ENCODE assay signal across 8 cellular contexts in the genomic region with DNA sequence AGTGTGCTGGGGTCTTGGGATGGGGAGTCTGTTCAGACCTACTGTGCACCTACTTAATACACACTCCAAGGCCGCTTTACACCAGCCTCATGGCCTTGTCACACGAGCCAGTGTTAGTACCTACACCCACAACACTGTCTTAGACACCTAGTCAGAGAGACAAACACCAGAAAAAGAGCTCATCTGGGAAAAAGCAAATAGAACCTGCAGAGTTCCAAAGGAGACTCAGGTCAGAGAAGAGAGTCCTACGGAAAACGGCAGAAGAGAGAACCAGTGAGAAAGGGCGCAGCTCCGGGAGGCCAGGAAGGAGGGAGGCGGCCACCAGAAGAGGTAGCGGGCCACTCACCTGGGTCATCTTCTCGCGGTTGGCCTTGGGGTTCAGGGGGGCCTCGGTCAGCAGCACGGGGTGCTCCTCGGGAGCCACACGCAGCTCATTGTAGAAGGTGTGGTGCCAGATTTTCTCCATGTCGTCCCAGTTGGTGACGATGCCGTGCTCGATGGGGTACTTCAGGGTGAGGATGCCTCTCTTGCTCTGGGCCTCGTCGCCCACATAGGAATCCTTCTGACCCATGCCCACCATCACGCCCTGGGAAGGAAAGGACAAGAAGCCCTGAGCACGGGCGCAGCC. TPM values are rescaled to one million over a fixed set of nuclear protein-coding genes. Genes with fewer than 3 reads are reported as not detected.
DNase-seq lines count a peak whose midpoint lies in the region; ATAC-seq and TF ChIP-seq lines count a peak whose summit lies in the region.

No MANE protein-coding gene starts in this region.

- peaks cover 72% of the 10 kb centered on the region for H3K36me3 Mint-ChIP-seq in MCF 10A (ENCODE audit: insufficient read depth, unreplicated experiment)

- H3K9me3 ChIP-seq in heart left ventricle (no peaks in the 10 kb centered on the region), mesenchymal stem cell (ENCODE audit: control insufficient read depth, low read length) (no peaks in the 10 kb centered on the region), vagina (no peaks in the 10 kb centered on the region)

- POLR2A ChIA-PET in MCF 10A (lab: Yijun Ruan, JAX), result interaction anchor here (0.7 to 1.4 kb wide), 7 partner anchors 19 to 149 kb away, joined by 3 to 5 read pairs (median 4); no protein-coding TSS in a partner anchor

- H3K4me2 ChIP-seq in mesenchymal stem cell (ENCODE audit: low read length, poor library complexity, severe bottlenecking), result peak overlapping the region; percentile 78

- peak overlapping the region; percentile 91 for H3K27ac Mint-ChIP-seq in MCF 10A (ENCODE audit: low read depth, unreplicated experiment)

- H2BK120ac ChIP-seq in mesenchymal stem cell (ENCODE audit: low read depth, low read length), result no peak overlapping the region

- no peak for TF ChIP-seq CTCF in heart left ventricle (IDR thresholded peaks at IDR 0.05)
- no peak for TF ChIP-seq CTCF in MCF 10A (IDR thresholded peaks at IDR 0.05; ENCODE audit: unreplicated experiment)
- TF ChIP-seq CTCF in vagina (IDR thresholded peaks at IDR 0.05), result no peak

- peak in 2 of 5 donors; percentile 33 to 44 for DNase-seq in heart left ventricle
- DNase-seq in cardiac septum (ENCODE audit: low spot score), result no peak
- DNase-seq in MCF 10A (ENCODE audit: unreplicated experiment), result no peak
- peak; percentile 34 for DNase-seq in mesenchymal stem cell
- DNase-seq in vagina (ENCODE audit: extremely low spot score in 2 of 2), result no peak
- DNase-seq in SIG-M5 treated with dmso at 0.1 percent for 504 hours (lab: John Stamatoyannopoulos, UW; ENCODE audit: unreplicated experiment), result no peak
- no peak for DNase-seq in putamen (ENCODE audit: low spot score)

- CTCF ChIA-PET in MCF 10A (lab: Yijun Ruan, JAX), result interaction anchor here (0.6 to 2.1 kb wide), 11 partner anchors 13 to 166 kb away, joined by 3 to 9 read pairs (median 4); no protein-coding TSS in a partner anchor

- no peak overlapping the region for H2AFZ ChIP-seq in mesenchymal stem cell (ENCODE audit: low read depth, low read length)

- peak overlapping the region; percentile 83 to 90 for H3K23ac ChIP-seq in mesenchymal stem cell (ENCODE audit: low read length in 2 of 2)

- peaks cover 22 to 54% (median 45%) of the 10 kb centered on the region in 9 donors for H3K36me3 ChIP-seq in heart left ventricle
- peaks cover 45 to 55% of the 10 kb centered on the region in 2 experiments for H3K36me3 ChIP-seq in mesenchymal stem cell (ENCODE audit: control insufficient read depth in 1 of 2, insufficient read depth in 2 of 2, low read depth in 1 of 2, low read length in 2 of 2)
- H3K36me3 ChIP-seq in vagina, result peaks cover 0 to 48% of the 10 kb centered on the region in 2 donors

- H3K79me1 ChIP-seq in mesenchymal stem cell (replicated peaks; ENCODE audit: low read length, poor library complexity, severe bottlenecking), result peaks cover 7% of the 10 kb centered on the region

- H3K4me1 ChIP-seq in heart left ventricle (peaks cover 3 to 50% (median 26%) of the 10 kb centered on the region in 12 donors), mesenchymal stem cell (ENCODE audit: control insufficient read depth, insufficient read depth, low read depth, low read length) (peaks cover 34% of the 10 kb centered on the region), vagina (peaks cover 60% of the 10 kb centered on the region)

- H2BK5ac ChIP-seq in mesenchymal stem cell (ENCODE audit: low read depth, low read length, poor library complexity, severe bottlenecking), result no peak overlapping the region

- H4K8ac ChIP-seq in mesenchymal stem cell (ENCODE audit: low read length), result peak overlapping the region; percentile 57

- WGBS in heart left ventricle, 4 donors, result 1 to 4% (median 2%) methylated on average over 15 to 23 of the region's 23 CpGs
- WGBS in mesenchymal stem cell, result 3% methylated on average over 20 of the region's 23 CpGs

- H3K4me3 ChIP-seq in heart left ventricle (peak overlapping the region; percentile 86 to 100 (median 98)), mesenchymal stem cell (ENCODE audit: insufficient read depth in 1 of 2, low read depth in 1 of 2, low read length in 2 of 2) (peak overlapping the region; percentile 84 to 85), vagina (peak overlapping the region; percentile 90 to 100)

- H3K27me3 ChIP-seq in heart left ventricle (no peaks in the 10 kb centered on the region), mesenchymal stem cell (ENCODE audit: control insufficient read depth in 1 of 2, insufficient read depth in 1 of 2, low read length in 2 of 2) (no peaks in the 10 kb centered on the region), vagina (no peaks in the 10 kb centered on the region)

- intact Hi-C loops in heart left ventricle (cut with DNase I), result no loop called here
- intact Hi-C loops in cardiac septum (cut with DNase I), result no loop called here
- intact Hi-C loops in MCF 10A (cut with micrococcal nuclease), result no loop called here
- intact Hi-C loops in vagina (cut with DNase I), result no loop called here

- H3K4me1 Mint-ChIP-seq in MCF 10A (ENCODE audit: insufficient read depth, unreplicated experiment), result peaks cover 45% of the 10 kb centered on the region

- no peak overlapping the region for H2BK12ac ChIP-seq in mesenchymal stem cell (ENCODE audit: low read length in 2 of 2)

- no peak overlapping the region for H2BK15ac ChIP-seq in mesenchymal stem cell (ENCODE audit: low read depth, poor library complexity, severe bottlenecking)

- H3K27ac ChIP-seq in heart left ventricle (peak overlapping the region; percentile 99 to 100 (median 100)), mesenchymal stem cell (ENCODE audit: low read length, poor library complexity, severe bottlenecking) (peak overlapping the region; percentile 78), vagina (peak overlapping the region; percentile 100)

- H3K9me3 Mint-ChIP-seq in MCF 10A (ENCODE audit: unreplicated experiment), result no peaks in the 10 kb centered on the region

- H3K4ac ChIP-seq in mesenchymal stem cell (ENCODE audit: low read depth in 1 of 2, low read length in 2 of 2), result peak overlapping the region in 1 of 2 experiments; percentile 56

- H3K18ac ChIP-seq in mesenchymal stem cell (ENCODE audit: low read depth in 1 of 2, low read length in 2 of 2), result peak overlapping the region; percentile 70 to 81

- peak overlapping the region; percentile 81 for H3K4me3 Mint-ChIP-seq in MCF 10A (ENCODE audit: unreplicated experiment)

- no peak for ATAC-seq in heart left ventricle
- no peak for ATAC-seq in HG02981 (IDR thresholded peaks at IDR 0.05; ENCODE audit: unreplicated experiment)

- TF ChIP-seq POLR2A in heart left ventricle (IDR thresholded peaks at IDR 0.05) (no peak), vagina (IDR thresholded peaks at IDR 0.05) (no peak)

- BruUV-seq in MCF 10A (replicated peaks; lab: Mats Ljungman, UMichigan), result no TSS peak

- H3K27me3 Mint-ChIP-seq in MCF 10A (ENCODE audit: insufficient read depth, unreplicated experiment), result no peaks in the 10 kb centered on the region

- H2AK5ac ChIP-seq in mesenchymal stem cell (ENCODE audit: low read length, severe bottlenecking), result no peak overlapping the region

- H4K91ac ChIP-seq in mesenchymal stem cell (ENCODE audit: low read length), result no peak overlapping the region

- peak overlapping the region in 1 of 2 experiments; percentile 98 for H3K14ac ChIP-seq in mesenchymal stem cell (ENCODE audit: low read length in 2 of 2)

- peak overlapping the region; percentile 100 for H3K9ac ChIP-seq in mesenchymal stem cell (ENCODE audit: low read length)

RNA-seq across cellular contexts. Expression of a gene that starts 1.5 kb away (rescaled TPM):
- total RNA-seq in heart left ventricle, result 1,000 to 10,000 TPM in 3 of 9 donors, 100 to 1,000 TPM in 6; 533 to 3,257 (median 776) TPM
- polyA plus RNA-seq in heart left ventricle, result 1,000 to 10,000 TPM in 1 of 2 donors, 100 to 1,000 TPM in 1; 960 to 1,513 TPM
- 926 TPM for total RNA-seq in cardiac septum
- 1,855 and 2,659 TPM in 2 replicates for total RNA-seq in MCF 10A (2022)
- polyA plus RNA-seq in mesenchymal stem cell (2013, experiment 1 of 2), result 10,616 TPM
- 10,486 TPM for polyA plus RNA-seq in mesenchymal stem cell (2013, experiment 2 of 2)
- total RNA-seq in vagina, result 4,121 TPM

RNA-seq across cellular contexts. Expression of a gene that starts 15.3 kb away (rescaled TPM):
- total RNA-seq in heart left ventricle (10 to 100 TPM in 1 of 9 donors, 1 to 10 TPM in 8; 4.3 to 16.2 (median 7.0) TPM), cardiac septum (5.0 TPM), MCF 10A (2022) (15.7 and 19.5 TPM in 2 replicates), vagina (7.9 TPM)
- 1 to 10 TPM; 2.2 to 7.3 TPM for polyA plus RNA-seq in heart left ventricle
- polyA plus RNA-seq in mesenchymal stem cell (2013, experiment 1 of 2), result 8.4 TPM
- 8.3 TPM for polyA plus RNA-seq in mesenchymal stem cell (2013, experiment 2 of 2)
